ENCODE assay signal across 17 cellular contexts in genomic region chr3:43736558-43736995, GRCh38. TPM values are rescaled to one million over a fixed set of nuclear protein-coding genes. Genes with fewer than 3 reads are reported as not detected.
A peak's percentile ranks its signal among the peaks of the same experiment; 100 is the strongest.
DNase-seq lines count a peak whose midpoint lies in the region; ATAC-seq and TF ChIP-seq lines count a peak whose summit lies in the region.
"Had no signal": no experiment of that assay in that cellular context is flagged by ENCODE, and none has a peak within 500 bp of the region (broad histone marks: within the 10 kb centered on the region; RNA-seq: fewer than 3 reads in every experiment).

No MANE protein-coding gene starts in this region.

- H3K9ac ChIP-seq in duodenal mucosa (ENCODE audit: low read depth in 1 of 2, low read length in 2 of 2) = no peak overlapping the region

- 69 to 86% (median 82%) methylated on average over 4 of the region's 4 CpGs for WGBS in spleen, 5 donors

- H3K9me3 ChIP-seq in duodenal mucosa (ENCODE audit: control insufficient read depth in 1 of 2, low read length in 2 of 2) (no peaks in the 10 kb centered on the region), mucosa of descending colon (no peaks in the 10 kb centered on the region), spleen (no peaks in the 10 kb centered on the region)
- H3K9me3 ChIP-seq: body of pancreas had no signal

- H3K4me1 ChIP-seq in duodenal mucosa (ENCODE audit: control insufficient read depth in 1 of 2, insufficient read depth in 2 of 2, low read length in 2 of 2) = peaks cover 10 to 17% of the 10 kb centered on the region in 2 donors
- peaks cover 9% of the 10 kb centered on the region for H3K4me1 ChIP-seq in mucosa of descending colon (ENCODE audit: low read depth)
- peaks cover 0 to 5% (median 0%) of the 10 kb centered on the region in 6 donors for H3K4me1 ChIP-seq in spleen

- H3K36me3 ChIP-seq in duodenal mucosa (ENCODE audit: control insufficient read depth in 1 of 2, insufficient read depth in 2 of 2, low read length in 2 of 2) = no peaks in the 10 kb centered on the region
- no peaks in the 10 kb centered on the region for H3K36me3 ChIP-seq in mucosa of descending colon (ENCODE audit: low read depth)
- peaks cover 0 to 47% (median 0%) of the 10 kb centered on the region in 6 donors for H3K36me3 ChIP-seq in spleen

- ATAC-seq in mucosa of descending colon = peak; percentile 95
- ATAC-seq: activated T-helper 17 cell treated with anti-CD3 and anti-CD28 coated beads, Interleukin-2, amount 50 U/mL, for 72 hours; body of pancreas had no signal

- TF ChIP-seq CTCF in mucosa of descending colon (IDR thresholded peaks at IDR 0.05) = no peak
- no peak for TF ChIP-seq CTCF in spleen (IDR thresholded peaks at IDR 0.05 in 8 of 11, conservative IDR thresholded peaks at IDR 0.05 in 3 of 11)

- H3K27me3 ChIP-seq in duodenal mucosa (ENCODE audit: control insufficient read depth in 1 of 2, insufficient read depth in 2 of 2, low read length in 2 of 2) (no peaks in the 10 kb centered on the region), spleen (replicated peaks in 1 of 7) (no peaks in the 10 kb centered on the region)
- H3K27me3 ChIP-seq: body of pancreas had no signal

- H3K4me3 ChIP-seq in duodenal mucosa (ENCODE audit: low read depth in 1 of 2, low read length in 2 of 2) = peak overlapping the region in 1 of 2 donors; percentile 6
- H3K4me3 ChIP-seq in mucosa of descending colon = no peak overlapping the region
- H3K4me3 ChIP-seq in spleen = no peak overlapping the region
- H3K4me3 ChIP-seq: body of pancreas had no signal

- intact Hi-C loops in mucosa of descending colon (cut with DNase I, micrococcal nuclease) = no loop called here
- intact Hi-C loops in spleen (cut with DNase I; ENCODE audit: low total_unique reads) = no loop called here

- H3K27ac ChIP-seq in duodenal mucosa (ENCODE audit: low read depth, low read length) (peak overlapping the region; percentile 7), spleen (no peak overlapping the region)
- H3K27ac ChIP-seq: body of pancreas, VCaP had no signal

- DNase-seq in EH (ENCODE audit: low read depth) = peak; percentile 27
- peak; percentile 13 for DNase-seq in NCI-H69 (lab: John Stamatoyannopoulos, UW)
- peak in 1 of 3 donors; percentile 45 for DNase-seq in mucosa of descending colon
- no peak for DNase-seq in retina
- DNase-seq in spleen = no peak
- no peak for DNase-seq in GF-D8 (lab: John Stamatoyannopoulos, UW)
- no peak for DNase-seq in HPDE6-E6E7 (ENCODE audit: extremely low spot score)
- DNase-seq: activated CD4-positive, alpha-beta T cell treated with anti-CD3 and anti-CD28 coated beads, Interleukin-2, amount 10 ng/mL, durations not matched to agents 7 days and 5 days; activated naive CD8-positive, alpha-beta T cell treated with anti-CD3 and anti-CD28 coated beads for 36 hours; body of pancreas; H7; kidney; MM.1S; NCI-H146 had no signal

- no peak for TF ChIP-seq POLR2A in spleen (IDR thresholded peaks at IDR 0.05)

RNA-seq across cellular contexts. Expression of gene ABHD5, which starts 45.8 kb away (rescaled TPM):
- total RNA-seq in mucosa of descending colon = 10 to 100 TPM; 27.8 to 44.4 (median 31.7) TPM
- total RNA-seq in spleen = 10 to 100 TPM; 14.4 to 44.8 (median 26.2) TPM
- 1 to 10 TPM; 2.6 to 6.0 (median 4.2) TPM for polyA plus RNA-seq in spleen

Comparison
In these comparisons a context has a peak if more than half of its experiments do, and no peak if none do; other contexts are left out.
1. DNase-seq: peak in EH (single experiment) and NCI-H69 (single experiment); none in retina (single experiment), spleen (single experiment), GF-D8 (single experiment) and HPDE6-E6E7 (single experiment).